Comparison of ENCODE assay signal across 1 cellular context in genomic region chr13:98490866-98491265, GRCh38.
TF ChIP-seq lines count a peak whose summit lies in the region.

No MANE protein-coding gene starts in this region.

TF ChIP-seq in H1, 55 proteins besides CTCF, POLR2A, EP300 and RAD21 (continued from another document):
- no peak for TF ChIP-seq ATF3 (IDR thresholded peaks at IDR 0.05; ENCODE audit: insufficient read depth, low read depth, low read length)
